Comparison of ENCODE assay signal across 16 cellular contexts in the genomic region with DNA sequence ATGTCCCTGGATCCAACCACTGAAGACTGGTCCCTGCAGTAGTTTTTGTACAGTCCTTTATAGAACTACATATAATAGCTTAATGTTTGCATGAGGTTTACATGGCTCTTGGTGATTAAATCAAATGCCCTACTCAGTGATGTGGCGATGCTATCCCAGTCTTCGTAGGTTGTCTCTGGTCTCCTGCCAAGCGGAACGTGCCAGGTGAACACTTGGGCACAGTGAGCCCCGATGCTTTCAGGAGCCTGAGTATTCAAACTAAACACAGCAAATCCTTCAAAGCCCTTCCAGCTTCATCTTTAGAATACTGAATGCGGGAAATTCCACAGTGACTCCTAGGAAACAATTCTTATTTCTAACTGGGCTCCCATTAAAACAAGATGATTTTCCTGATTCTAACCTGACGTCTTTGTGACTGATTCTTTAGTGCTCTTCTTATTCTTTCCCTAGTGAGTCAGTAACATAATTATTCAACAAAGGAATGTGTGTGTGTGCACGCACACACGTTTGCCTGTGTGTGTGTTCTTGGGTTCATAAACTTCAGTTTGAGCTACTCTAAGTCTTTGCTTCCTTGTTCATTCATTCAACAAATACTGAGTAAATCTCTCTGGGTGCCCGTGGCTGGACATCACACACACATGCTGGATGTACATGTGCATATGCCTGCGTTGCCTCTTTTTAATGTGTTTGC.
DNase-seq lines count a peak whose midpoint lies in the region; ATAC-seq and TF ChIP-seq lines count a peak whose summit lies in the region.
"Had no signal": no experiment of that assay in that cellular context is flagged by ENCODE, and none has a peak within 500 bp of the region (broad histone marks: within the 10 kb centered on the region; RNA-seq: fewer than 3 reads in every experiment).

No MANE protein-coding gene starts in this region.

- H3K4me3 ChIP-seq in AG10803 (ENCODE audit: low read length) = no peak overlapping the region
- H3K4me3 ChIP-seq in IMR-90 (ENCODE audit: insufficient read depth, low read depth, low read length) = no peak overlapping the region
- H3K4me3 ChIP-seq in mesenchymal stem cell (ENCODE audit: insufficient read depth in 1 of 2, low read depth in 1 of 2, low read length in 2 of 2) = no peak overlapping the region
- H3K4me3 ChIP-seq: coronary artery, GM12878, spleen had no signal

- peaks cover 12% of the 10 kb centered on the region for H3K36me3 ChIP-seq in IMR-90 (ENCODE audit: control insufficient read depth, insufficient read depth, low read length)
- H3K36me3 ChIP-seq in mesenchymal stem cell (ENCODE audit: control insufficient read depth in 1 of 2, insufficient read depth in 2 of 2, low read depth in 1 of 2, low read length in 2 of 2) = peaks cover 12 to 60% of the 10 kb centered on the region in 2 experiments

- no peak overlapping the region for H3K23ac ChIP-seq in IMR-90 (ENCODE audit: low read depth, low read length)
- H3K23ac ChIP-seq in mesenchymal stem cell (ENCODE audit: low read length in 2 of 2) = no peak overlapping the region

- H2AK9ac ChIP-seq in IMR-90 (replicated peaks; ENCODE audit: low read depth, low read length, poor library complexity) = no peak overlapping the region

- in situ Hi-C loops in IMR-90 (cut with MboI; ENCODE audit: low sequenced_read_pairs) = loop anchor here (10.0 kb wide), 1 partner anchor 187 kb away; no protein-coding TSS in a partner anchor

- no peak overlapping the region for H3K27ac ChIP-seq in IMR-90 (ENCODE audit: insufficient read depth, low read length)
- H3K27ac ChIP-seq in mesenchymal stem cell (ENCODE audit: low read length, poor library complexity, severe bottlenecking) = peak overlapping the region; percentile 12
- H3K27ac ChIP-seq: coronary artery, spleen had no signal

- H2AFZ ChIP-seq in IMR-90 (replicated peaks; ENCODE audit: low read length, poor library complexity) (no peak overlapping the region), mesenchymal stem cell (ENCODE audit: low read depth, low read length) (no peak overlapping the region)

- H3K4me1 ChIP-seq in IMR-90 (ENCODE audit: control insufficient read depth, insufficient read depth, low read length) (peaks cover 7% of the 10 kb centered on the region), mesenchymal stem cell (ENCODE audit: control insufficient read depth, insufficient read depth, low read depth, low read length) (peaks cover 8% of the 10 kb centered on the region)

- dilution Hi-C loops in IMR-90 (cut with HindIII; ENCODE audit: low sequenced_read_pairs, unreplicated experiment) = no loop called here

- no peak overlapping the region for H2BK5ac ChIP-seq in IMR-90 (ENCODE audit: low read depth, low read length, poor library complexity, severe bottlenecking)
- no peak overlapping the region for H2BK5ac ChIP-seq in mesenchymal stem cell (ENCODE audit: low read depth, low read length, poor library complexity, severe bottlenecking)

- H2BK20ac ChIP-seq in IMR-90 (ENCODE audit: low read depth, low read length) = no peak overlapping the region

- WGBS in IMR-90 (ENCODE audit: extremely low coverage in 2 of 2, insufficient read length in 1 of 2), 2 experiments = 90% methylated on average over 4 of the region's 11 CpGs; no CpG with 5 or more reads in 1 of the 2 experiments
- WGBS in mesenchymal stem cell = 86% methylated on average over 11 of the region's 11 CpGs

- H3K27me3 ChIP-seq in IMR-90 (ENCODE audit: control insufficient read depth, insufficient read depth, low read length) (no peaks in the 10 kb centered on the region), mesenchymal stem cell (ENCODE audit: control insufficient read depth in 1 of 2, insufficient read depth in 1 of 2, low read length in 2 of 2) (no peaks in the 10 kb centered on the region)
- H3K27me3 ChIP-seq: spleen had no signal

- no peak overlapping the region for H3K4me2 ChIP-seq in IMR-90 (ENCODE audit: low read depth, low read length)
- H3K4me2 ChIP-seq in mesenchymal stem cell (ENCODE audit: low read length, poor library complexity, severe bottlenecking) = no peak overlapping the region

- ATAC-seq in IMR-90 (ENCODE audit: low read depth) (no peak), GM18909 (IDR thresholded peaks at IDR 0.05; ENCODE audit: poor library complexity, unreplicated experiment) (no peak)
- ATAC-seq: GM12878 had no signal

- H2BK120ac ChIP-seq in IMR-90 (ENCODE audit: low read depth, low read length) (no peak overlapping the region), mesenchymal stem cell (ENCODE audit: low read depth, low read length) (no peak overlapping the region)

- H2BK15ac ChIP-seq in IMR-90 (ENCODE audit: low read depth, low read length) (no peak overlapping the region), mesenchymal stem cell (ENCODE audit: low read depth, poor library complexity, severe bottlenecking) (no peak overlapping the region)

- no peak overlapping the region for H3K9ac ChIP-seq in IMR-90 (ENCODE audit: low read depth, low read length)
- no peak overlapping the region for H3K9ac ChIP-seq in mesenchymal stem cell (ENCODE audit: low read length)

- H3K56ac ChIP-seq in IMR-90 (ENCODE audit: extremely low read depth, insufficient read depth, low read length) = no peak overlapping the region

- no TSS peak for BruUV-seq in IMR-90 (replicated peaks; lab: Mats Ljungman, UMichigan)

- H3K14ac ChIP-seq in IMR-90 (replicated peaks; ENCODE audit: low read depth, low read length) = no peak overlapping the region
- no peak overlapping the region for H3K14ac ChIP-seq in mesenchymal stem cell (ENCODE audit: low read length in 2 of 2)

- H3K4ac ChIP-seq in IMR-90 (ENCODE audit: low read depth, low read length) = no peak overlapping the region
- no peak overlapping the region for H3K4ac ChIP-seq in mesenchymal stem cell (ENCODE audit: low read depth in 1 of 2, low read length in 2 of 2)

- POLR2A ChIA-PET in IMR-90 (lab: Charles Lee; ENCODE audit: unreplicated experiment) = no interaction called here

- no peak overlapping the region for H4K5ac ChIP-seq in IMR-90 (ENCODE audit: low read depth, low read length)

- no peak for TF ChIP-seq RAD21 in IMR-90 (IDR thresholded peaks at IDR 0.05; ENCODE audit: low read length)

- H4K91ac ChIP-seq in IMR-90 (ENCODE audit: insufficient read depth, low read depth, low read length) (no peak overlapping the region), mesenchymal stem cell (ENCODE audit: low read length) (no peak overlapping the region)

- CTCF ChIA-PET in IMR-90 (lab: Yijun Ruan, JAX) = interaction anchor here (0.8 to 1.9 kb wide), 2 partner anchors 11 to 41 kb away, joined by 3 to 7 read pairs; no protein-coding TSS in a partner anchor

- H4K8ac ChIP-seq in IMR-90 (ENCODE audit: low read depth in 2 of 2, low read length in 2 of 2) (no peak overlapping the region), mesenchymal stem cell (ENCODE audit: low read length) (no peak overlapping the region)

- H3K79me1 ChIP-seq in IMR-90 (ENCODE audit: low read depth in 1 of 2, low read length in 2 of 2) (peaks cover 34 to 60% of the 10 kb centered on the region in 2 experiments; a peak in 3 of 4 replicates), mesenchymal stem cell (replicated peaks; ENCODE audit: low read length, poor library complexity, severe bottlenecking) (peaks cover 16% of the 10 kb centered on the region)

- intact Hi-C loops in IMR-90 (cut with micrococcal nuclease) = loop anchor here (10.0 kb wide), 1 partner anchor 257 kb away; no protein-coding TSS in a partner anchor

- no peaks in the 10 kb centered on the region for H3K9me3 ChIP-seq in IMR-90 (ENCODE audit: control insufficient read depth, insufficient read depth, low read length)
- no peaks in the 10 kb centered on the region for H3K9me3 ChIP-seq in mesenchymal stem cell (ENCODE audit: control insufficient read depth, low read length)
- H3K9me3 ChIP-seq: spleen had no signal

- TF ChIP-seq POLR2A in IMR-90 (IDR thresholded peaks at IDR 0.05; ENCODE audit: low read depth, low read length) = no peak

- H3K18ac ChIP-seq in IMR-90 (ENCODE audit: low read depth, low read length) (no peak overlapping the region), mesenchymal stem cell (ENCODE audit: low read depth in 1 of 2, low read length in 2 of 2) (no peak overlapping the region)

- DNase-seq in AG10803 (ENCODE audit: low read depth) (peak; percentile 71), IMR-90 (peak; percentile 77), cerebellar cortex (ENCODE audit: low spot score) (peak; percentile 50), mesenchymal stem cell (peak; percentile 38), inferior parietal cortex (ENCODE audit: extremely low spot score) (no peak), AML-193 (lab: John Stamatoyannopoulos, UW) (no peak), DMS 273 (lab: John Stamatoyannopoulos, UW; ENCODE audit: unreplicated experiment) (no peak)
- DNase-seq: activated CD4-positive, alpha-beta T cell treated with anti-CD3 and anti-CD28 coated beads, Interleukin-2, amount 10 ng/mL, durations not matched to agents 24 days and 14 days; activated naive CD8-positive, alpha-beta T cell treated with anti-CD3 and anti-CD28 coated beads for 36 hours; DND-41; NK-92 treated with Interleukin-12 subunit alpha and Interleukin-12 subunit beta, amount 100 ng/mL, for 24 hours; Right ventricle myocardium superior; spleen had no signal

- H2BK12ac ChIP-seq in mesenchymal stem cell (ENCODE audit: low read length in 2 of 2) = no peak overlapping the region

- TF ChIP-seq CTCF in AG10803 (conservative IDR thresholded peaks at IDR 0.05; ENCODE audit: low read length) (no peak), IMR-90 (conservative IDR thresholded peaks at IDR 0.05; ENCODE audit: low read depth, low read length) (no peak)

- H2AK5ac ChIP-seq in IMR-90 (ENCODE audit: low read depth, low read length) (no peak overlapping the region), mesenchymal stem cell (ENCODE audit: low read length, severe bottlenecking) (no peak overlapping the region)

- peaks cover 25% of the 10 kb centered on the region for H3K9me1 ChIP-seq in IMR-90 (ENCODE audit: insufficient read depth, low read length)

- H4K20me1 ChIP-seq in IMR-90 (ENCODE audit: insufficient read depth, low read length) = peaks cover 18% of the 10 kb centered on the region; the same call in 1 of the 2 replicates

TF ChIP-seq in IMR-90, 13 proteins besides CTCF, POLR2A, EP300 and RAD21:
- no peak for TF ChIP-seq MAFK (IDR thresholded peaks at IDR 0.05; ENCODE audit: low read depth, low read length)
- TF ChIP-seq CEBPB (IDR thresholded peaks at IDR 0.05; ENCODE audit: low read depth, low read length) = no peak
TF ChIP-seq in IMR-90: peak in this region for 0.

Comparison
In these comparisons a context has a peak if more than half of its experiments do, and no peak if none do; other contexts are left out.
1. DNase-seq: peak in AG10803 (single experiment), IMR-90 (single experiment), cerebellar cortex (single experiment) and mesenchymal stem cell (single experiment); none in inferior parietal cortex (single experiment), AML-193 (0 of 2) and DMS 273 (single experiment).